In genomic region chr10:62851449-62851848, GRCh38 we compare ENCODE assay signal across 11 cellular contexts. TPM values are rescaled to one million over a fixed set of nuclear protein-coding genes. Genes with fewer than 3 reads are reported as not detected.
A peak's percentile ranks its signal among the peaks of the same experiment; 100 is the strongest.
DNase-seq lines count a peak whose midpoint lies in the region; ATAC-seq and TF ChIP-seq lines count a peak whose summit lies in the region.
"Had no signal": no experiment of that assay in that cellular context is flagged by ENCODE, and none has a peak within 500 bp of the region (broad histone marks: within the 10 kb centered on the region; RNA-seq: fewer than 3 reads in every experiment).

No MANE protein-coding gene starts in this region.

- DNase-seq in activated CD8-positive, alpha-beta memory T cell treated with anti-CD3 and anti-CD28 coated beads, Interleukin-2, amount 10 ng/mL, durations not matched to agents 7 days and 5 days, result no peak
- no peak for DNase-seq in activated CD8-positive, alpha-beta memory T cell treated with anti-CD3 and anti-CD28 coated beads for 24 hours
- DNase-seq in MM.1S (no peak), endothelial cell (ENCODE audit: low spot score) (no peak), NCI-H510A (lab: John Stamatoyannopoulos, UW) (no peak), cortex of kidney (lab: John Stamatoyannopoulos, UW) (no peak)
- peak; percentile 12 for DNase-seq in stimulated activated CD4-positive, alpha-beta T cell treated with anti-CD3 and anti-CD28 coated beads, Interleukin-4, amount 100 ng/mL, for 24 hours
- DNase-seq: DMS79, NCI-H2171 had no signal

- no peak overlapping the region for H3K4me3 ChIP-seq in MM.1S (ENCODE audit: low read length)

- H2AFZ ChIP-seq in MM.1S (ENCODE audit: low read length), result no peak overlapping the region
- H2AFZ ChIP-seq: parathyroid adenoma had no signal

- H3K9me2 ChIP-seq in MM.1S (replicated peaks; ENCODE audit: insufficient read depth, low read length), result no peaks in the 10 kb centered on the region

- peaks cover 15% of the 10 kb centered on the region for H3K36me3 Mint-ChIP-seq in activated CD8-positive, alpha-beta memory T cell treated with anti-CD3 and anti-CD28 coated beads, Interleukin-2, amount 10 ng/mL, durations not matched to agents 7 days and 5 days
- no peaks in the 10 kb centered on the region for H3K36me3 Mint-ChIP-seq in endothelial cell (ENCODE audit: low read depth, unreplicated experiment)

- H3K9me3 ChIP-seq in MM.1S (replicated peaks; ENCODE audit: insufficient read depth, low read length), result no peaks in the 10 kb centered on the region

- H4K20me1 ChIP-seq in MM.1S (ENCODE audit: insufficient read depth, low read length), result no peaks in the 10 kb centered on the region

- no peak for ATAC-seq in activated CD8-positive, alpha-beta memory T cell treated with anti-CD3 and anti-CD28 coated beads, Interleukin-2, amount 10 ng/mL, durations not matched to agents 7 days and 5 days
- ATAC-seq in GM21360 (IDR thresholded peaks at IDR 0.05; ENCODE audit: unreplicated experiment), result no peak

- H3K27ac ChIP-seq in MM.1S (ENCODE audit: low read length), result no peak overlapping the region
- H3K27ac ChIP-seq: parathyroid adenoma had no signal

- H3K27me3 Mint-ChIP-seq in activated CD8-positive, alpha-beta memory T cell treated with anti-CD3 and anti-CD28 coated beads, Interleukin-2, amount 10 ng/mL, durations not matched to agents 7 days and 5 days, result peaks cover 10% of the 10 kb centered on the region
- peaks cover 2% of the 10 kb centered on the region for H3K27me3 Mint-ChIP-seq in endothelial cell (ENCODE audit: unreplicated experiment)

- peaks cover 16% of the 10 kb centered on the region for H3K9me3 Mint-ChIP-seq in activated CD8-positive, alpha-beta memory T cell treated with anti-CD3 and anti-CD28 coated beads, Interleukin-2, amount 10 ng/mL, durations not matched to agents 7 days and 5 days (ENCODE audit: low read depth)
- H3K9me3 Mint-ChIP-seq in endothelial cell (ENCODE audit: unreplicated experiment), result no peaks in the 10 kb centered on the region

- no peak overlapping the region for H3K4me2 ChIP-seq in MM.1S (ENCODE audit: low read depth, low read length)

- CTCF ChIA-PET in activated CD8-positive, alpha-beta memory T cell treated with anti-CD3 and anti-CD28 coated beads, Interleukin-2, amount 10 ng/mL, durations not matched to agents 7 days and 5 days (lab: Charles Lee), result interaction anchor here (1.1 to 6.1 kb wide), 3 partner anchors 34 to 308 kb away, joined by 3 to 39 read pairs (median 3); partner anchors contain the start of gene EGR2

- H3K4me1 Mint-ChIP-seq in activated CD8-positive, alpha-beta memory T cell treated with anti-CD3 and anti-CD28 coated beads, Interleukin-2, amount 10 ng/mL, durations not matched to agents 7 days and 5 days, result peaks cover 55% of the 10 kb centered on the region
- peaks cover 20% of the 10 kb centered on the region for H3K4me1 Mint-ChIP-seq in endothelial cell (ENCODE audit: unreplicated experiment)

- H3F3A ChIP-seq in MM.1S (ENCODE audit: insufficient read depth, low read length), result no peaks in the 10 kb centered on the region

- H3K4me1 ChIP-seq in MM.1S (ENCODE audit: low read length), result peaks cover 20% of the 10 kb centered on the region
- H3K4me1 ChIP-seq: parathyroid adenoma had no signal

- no peaks in the 10 kb centered on the region for H3K36me3 ChIP-seq in MM.1S (replicated peaks; ENCODE audit: insufficient read depth, low read length)

- H3K4me3 Mint-ChIP-seq in activated CD8-positive, alpha-beta memory T cell treated with anti-CD3 and anti-CD28 coated beads, Interleukin-2, amount 10 ng/mL, durations not matched to agents 7 days and 5 days, result no peak overlapping the region
- no peak overlapping the region for H3K4me3 Mint-ChIP-seq in endothelial cell (ENCODE audit: unreplicated experiment)

- peak overlapping the region; percentile 13 for H3K27ac Mint-ChIP-seq in activated CD8-positive, alpha-beta memory T cell treated with anti-CD3 and anti-CD28 coated beads, Interleukin-2, amount 10 ng/mL, durations not matched to agents 7 days and 5 days
- peak overlapping the region; percentile 54 for H3K27ac Mint-ChIP-seq in endothelial cell (ENCODE audit: unreplicated experiment)

- TF ChIP-seq CTCF in MM.1S (IDR thresholded peaks at IDR 0.05; ENCODE audit: low read length) (peak; percentile 36), endothelial cell (IDR thresholded peaks at IDR 0.05; ENCODE audit: unreplicated experiment) (peak; percentile 57)

- no peaks in the 10 kb centered on the region for H3K27me3 ChIP-seq in MM.1S (replicated peaks; ENCODE audit: insufficient read depth, low read length)

- no peak overlapping the region for H3K9ac ChIP-seq in MM.1S (ENCODE audit: low read length)
- H3K9ac ChIP-seq: parathyroid adenoma had no signal

- no peaks in the 10 kb centered on the region for H3K79me2 ChIP-seq in MM.1S (ENCODE audit: low read length)
- H3K79me2 ChIP-seq: parathyroid adenoma had no signal

RNA-seq across cellular contexts. Expression of gene EGR2, which starts 35.3 kb away (rescaled TPM):
- total RNA-seq in activated CD8-positive, alpha-beta memory T cell treated with anti-CD3 and anti-CD28 coated beads, Interleukin-2, amount 10 ng/mL, durations not matched to agents 7 days and 5 days, result 10 to 100 TPM in 1 of 2 experiments, 1 to 10 TPM in 1; 4.7 to 21.6 TPM
- 1.2 TPM for total RNA-seq in endothelial cell (ENCODE audit: unreplicated experiment)

RNA-seq across cellular contexts. Expression of gene ADO, which starts 46.9 kb away (rescaled TPM):
- 10 to 100 TPM; 19.4 to 25.9 TPM for total RNA-seq in activated CD8-positive, alpha-beta memory T cell treated with anti-CD3 and anti-CD28 coated beads, Interleukin-2, amount 10 ng/mL, durations not matched to agents 7 days and 5 days
- total RNA-seq in endothelial cell (ENCODE audit: unreplicated experiment), result 25.7 TPM
